16 cellular contexts compared by ENCODE assay signal in the genomic region with DNA sequence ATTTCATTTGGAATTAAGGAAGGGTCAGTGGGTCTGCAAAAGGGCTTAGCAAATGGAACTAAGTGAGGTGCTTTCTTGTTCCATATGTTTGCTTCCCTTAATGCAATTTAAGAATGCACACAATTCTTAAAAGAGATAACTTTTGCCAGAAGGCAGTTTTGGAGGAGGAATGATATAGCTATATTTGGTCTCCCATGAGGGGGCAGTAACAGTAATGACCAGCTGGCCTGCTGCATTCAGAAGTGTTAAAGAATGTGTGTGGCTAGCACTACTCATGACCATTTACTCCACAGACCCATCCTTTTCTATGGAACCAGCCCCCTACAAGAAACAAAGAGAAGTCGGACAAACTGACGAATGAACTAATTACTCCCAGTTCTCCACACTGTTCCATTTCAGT.
"Had no signal": no experiment of that assay in that cellular context is flagged by ENCODE, and none has a peak within 500 bp of the region (broad histone marks: within the 10 kb centered on the region; RNA-seq: fewer than 3 reads in every experiment).

No MANE protein-coding gene starts in this region.

- H3K27ac ChIP-seq: left lung, thoracic aorta had no signal

- H3K27me3 ChIP-seq: esophagus squamous epithelium, heart right ventricle, left lung, stomach had no signal

- H3K4me3 ChIP-seq: esophagus squamous epithelium, heart right ventricle, left lung, stomach, thoracic aorta had no signal

- H3K36me3 Mint-ChIP-seq: activated naive CD8-positive, alpha-beta T cell treated with anti-CD3 and anti-CD28 coated beads, Interleukin-2, amount 10 ng/mL, durations not matched to agents 7 days and 5 days had no signal

- H3K4me1 Mint-ChIP-seq: activated naive CD8-positive, alpha-beta T cell treated with anti-CD3 and anti-CD28 coated beads, Interleukin-2, amount 10 ng/mL, durations not matched to agents 7 days and 5 days had no signal

- DNase-seq: activated CD4-positive, alpha-beta T cell treated with anti-CD3 and anti-CD28 coated beads, Interleukin-2, amount 50 U/mL, for 48 hours; activated gamma-delta T cell treated with Interleukin-2 at 50 U/mL for 16 hours; activated naive CD8-positive, alpha-beta T cell treated with anti-CD3 and anti-CD28 coated beads, Interleukin-2, amount 10 ng/mL, durations not matched to agents 7 days and 5 days; activated T-cell treated with anti-CD3 and anti-CD28 coated beads, Interleukin-2, amount 50 U/mL, for 48 hours; aorta; esophagus squamous epithelium; heart right ventricle; islet precursor cell; left lung; mesenchymal stem cell; nephron progenitor cell; small intestine; stomach; T-helper 2 cell had no signal

- H3K4me1 ChIP-seq: left lung had no signal

- H3K36me3 ChIP-seq: esophagus squamous epithelium, heart right ventricle, left lung, stomach, thoracic aorta had no signal

- H3K27ac Mint-ChIP-seq: activated naive CD8-positive, alpha-beta T cell treated with anti-CD3 and anti-CD28 coated beads, Interleukin-2, amount 10 ng/mL, durations not matched to agents 7 days and 5 days; nephron progenitor cell had no signal

- H3K9me3 ChIP-seq: stomach had no signal

- H3K4me3 Mint-ChIP-seq: activated naive CD8-positive, alpha-beta T cell treated with anti-CD3 and anti-CD28 coated beads, Interleukin-2, amount 10 ng/mL, durations not matched to agents 7 days and 5 days; nephron progenitor cell had no signal

- ATAC-seq: activated CD4-positive, CD25-positive, alpha-beta regulatory T cell treated with anti-CD3 and anti-CD28 coated beads, Interleukin-2, amount 50 U/mL, for 24 hours; left lung had no signal
